Comparison of ENCODE assay signal across 12 cellular contexts in genomic region chr14:75273272-75274044, GRCh38. TPM values are rescaled to one million over a fixed set of nuclear protein-coding genes. Genes with fewer than 3 reads are reported as not detected.
DNase-seq lines count a peak whose midpoint lies in the region; ATAC-seq and TF ChIP-seq lines count a peak whose summit lies in the region.
"Had no signal": no experiment of that assay in that cellular context is flagged by ENCODE, and none has a peak within 500 bp of the region (broad histone marks: within the 10 kb centered on the region; RNA-seq: fewer than 3 reads in every experiment).

No MANE protein-coding gene starts in this region.

- H3K79me2 ChIP-seq in parathyroid adenoma, result no peaks in the 10 kb centered on the region

- H3K4me3 ChIP-seq in AG10803 (ENCODE audit: low read length) (no peak overlapping the region), epithelial cell of esophagus (ENCODE audit: low read length) (no peak overlapping the region), parathyroid adenoma (ENCODE audit: low read depth, low read length) (peak overlapping the region; percentile 38)
- H3K4me3 ChIP-seq in naive thymus-derived CD4-positive, alpha-beta T cell (ENCODE audit: low read length), result no peak overlapping the region
- H3K4me3 ChIP-seq: GM23338 had no signal

- ATAC-seq in GM21786 (IDR thresholded peaks at IDR 0.05; ENCODE audit: unreplicated experiment), result no peak
- ATAC-seq in naive thymus-derived CD4-positive, alpha-beta T cell, result no peak
- ATAC-seq: foreskin keratinocyte, GM23338, WTC11 had no signal

- peaks cover 34% of the 10 kb centered on the region for H3K4me1 ChIP-seq in parathyroid adenoma
- H3K4me1 ChIP-seq in naive thymus-derived CD4-positive, alpha-beta T cell (ENCODE audit: control insufficient read depth in 2 of 2, insufficient read depth in 2 of 2, low read length in 2 of 2), result peaks cover 18 to 21% of the 10 kb centered on the region in 2 donors

- peaks cover 0 to 74% (median 5%) of the 10 kb centered on the region in 5 donors for H3K27me3 Mint-ChIP-seq in naive thymus-derived CD4-positive, alpha-beta T cell

- peak overlapping the region; percentile 53 for H3K4me2 ChIP-seq in parathyroid adenoma (ENCODE audit: low read length)
- H3K4me2 ChIP-seq: GM23338 had no signal

- H3K36me3 ChIP-seq in parathyroid adenoma (ENCODE audit: control insufficient read depth, insufficient read depth, low read length), result no peaks in the 10 kb centered on the region
- H3K36me3 ChIP-seq in naive thymus-derived CD4-positive, alpha-beta T cell (ENCODE audit: control insufficient read depth in 2 of 3, insufficient read depth in 3 of 3, low read length in 3 of 3), result no peaks in the 10 kb centered on the region

- H3K4me1 Mint-ChIP-seq in naive thymus-derived CD4-positive, alpha-beta T cell, result peaks cover 19 to 34% (median 30%) of the 10 kb centered on the region in 7 donors

- H3K27me3 ChIP-seq in parathyroid adenoma (ENCODE audit: control insufficient read depth, insufficient read depth, low read length), result no peaks in the 10 kb centered on the region
- H3K27me3 ChIP-seq in naive thymus-derived CD4-positive, alpha-beta T cell (ENCODE audit: control insufficient read depth in 2 of 2, insufficient read depth in 2 of 2, low read length in 2 of 2), result peaks cover 0 to 4% of the 10 kb centered on the region in 2 donors

- DNase-seq in AG10803 (ENCODE audit: low read depth), result peak; percentile 91
- DNase-seq in LHCN-M2 (ENCODE audit: low read depth), result peak; percentile 41
- peak; percentile 49 for DNase-seq in epithelial cell of esophagus (ENCODE audit: low read depth)
- no peak for DNase-seq in NCI-H446 treated with DMSO at 0.1 percent for 48 hours (lab: John Stamatoyannopoulos, UW)
- DNase-seq in naive thymus-derived CD4-positive, alpha-beta T cell, result no peak
- DNase-seq in UCSD-AML1 (lab: John Stamatoyannopoulos, UW; ENCODE audit: unreplicated experiment), result no peak
- DNase-seq: foreskin keratinocyte, NCI-H1417 had no signal

- no peak overlapping the region for H3K4me3 Mint-ChIP-seq in naive thymus-derived CD4-positive, alpha-beta T cell
- H3K4me3 Mint-ChIP-seq: GM23338, WTC11 had no signal

- CTCF ChIA-PET in naive thymus-derived CD4-positive, alpha-beta T cell (lab: Charles Lee), result no interaction called here

- H3K9me3 ChIP-seq in parathyroid adenoma (ENCODE audit: control insufficient read depth, low read length), result no peaks in the 10 kb centered on the region
- H3K9me3 ChIP-seq in naive thymus-derived CD4-positive, alpha-beta T cell (ENCODE audit: control insufficient read depth in 2 of 3, low read length in 3 of 3), result no peaks in the 10 kb centered on the region

- peak overlapping the region; percentile 77 for H3K27ac ChIP-seq in parathyroid adenoma
- H3K27ac ChIP-seq in naive thymus-derived CD4-positive, alpha-beta T cell (ENCODE audit: low read depth, low read length), result no peak overlapping the region

- H3K36me3 Mint-ChIP-seq in naive thymus-derived CD4-positive, alpha-beta T cell, result no peaks in the 10 kb centered on the region
- H3K36me3 Mint-ChIP-seq: WTC11 had no signal

- TF ChIP-seq CTCF in AG10803 (conservative IDR thresholded peaks at IDR 0.05; ENCODE audit: low read length) (no peak), epithelial cell of esophagus (IDR thresholded peaks at IDR 0.05; ENCODE audit: insufficient read depth, low read depth, low read length, missing control alignments) (no peak), parathyroid adenoma (IDR thresholded peaks at IDR 0.05) (no peak)

- H3K9me3 Mint-ChIP-seq in naive thymus-derived CD4-positive, alpha-beta T cell, result peaks cover 0 to 1% (median 0%) of the 10 kb centered on the region in 11 donors
- H3K9me3 Mint-ChIP-seq: GM23338, WTC11 had no signal

- POLR2A ChIA-PET in naive thymus-derived CD4-positive, alpha-beta T cell (lab: Charles Lee), result interaction anchor here (0.6 kb wide), 1 partner anchor 238 kb away, joined by 3 read pairs; no protein-coding TSS in a partner anchor

- H3K27ac Mint-ChIP-seq in naive thymus-derived CD4-positive, alpha-beta T cell, result peak overlapping the region in 3 of 9 donors; percentile 6 to 99 (median 93)
- H3K27ac Mint-ChIP-seq: GM23338, WTC11 had no signal

- H3K9ac ChIP-seq in parathyroid adenoma, result no peak overlapping the region

- intact Hi-C loops in naive thymus-derived CD4-positive, alpha-beta T cell (cut with micrococcal nuclease), result no loop called here

- H2AFZ ChIP-seq in parathyroid adenoma, result peak overlapping the region; percentile 36
- H2AFZ ChIP-seq: GM23338 had no signal

RNA-seq across cellular contexts. Expression of gene FOS, which starts 5.2 kb away (rescaled TPM):
- total RNA-seq in LHCN-M2 (2014; rRNA removed), result 5.6 and 8.9 TPM in 2 replicates
- polyA plus RNA-seq in LHCN-M2 (2012), result 0.58 TPM
- total RNA-seq in naive thymus-derived CD4-positive, alpha-beta T cell, result 1,000 to 10,000 TPM in 2 of 5 experiments, 10 to 100 TPM in 2, 1 to 10 TPM in 1; 9.4 to 4,557 (median 14.4) TPM
- polyA plus RNA-seq in naive thymus-derived CD4-positive, alpha-beta T cell, result 10 to 100 TPM; 27.5 to 96.7 TPM

Comparison
In these comparisons a context has a peak if more than half of its experiments do, and no peak if none do; other contexts are left out.
1. DNase-seq: peak in AG10803 (single experiment), LHCN-M2 (single experiment) and epithelial cell of esophagus (single experiment); none in NCI-H446 treated with DMSO at 0.1 percent for 48 hours (single experiment), naive thymus-derived CD4-positive, alpha-beta T cell (0 of 9) and UCSD-AML1 (single experiment).